ENCODE assay signal across 23 cellular contexts in the genomic region with DNA sequence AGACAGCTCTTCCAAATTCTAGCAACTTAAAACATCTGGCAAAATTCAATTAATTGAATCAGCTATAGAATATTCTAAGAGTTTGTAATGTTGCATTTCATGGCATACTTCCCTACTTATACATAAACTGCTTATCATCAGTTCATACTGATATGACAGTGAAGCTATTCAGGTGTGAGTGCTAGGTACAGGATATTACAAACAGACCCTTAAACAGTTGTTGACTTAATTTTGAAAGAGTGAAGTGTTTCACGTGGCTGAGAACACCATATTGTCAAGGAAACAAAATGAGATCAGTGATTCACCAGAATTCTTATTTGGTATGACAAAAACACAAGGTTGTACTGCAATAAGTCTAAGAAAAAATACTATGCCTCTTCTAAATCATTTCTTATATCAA. TPM values are rescaled to one million over a fixed set of nuclear protein-coding genes. Genes with fewer than 3 reads are reported as not detected.
A peak's percentile ranks its signal among the peaks of the same experiment; 100 is the strongest.
DNase-seq lines count a peak whose midpoint lies in the region; ATAC-seq and TF ChIP-seq lines count a peak whose summit lies in the region.
"Had no signal": no experiment of that assay in that cellular context is flagged by ENCODE, and none has a peak within 500 bp of the region (broad histone marks: within the 10 kb centered on the region; RNA-seq: fewer than 3 reads in every experiment).

No MANE protein-coding gene starts in this region.

- H3K4me3 Mint-ChIP-seq in activated CD4-positive, alpha-beta T cell treated with anti-CD3 and anti-CD28 coated beads for 36 hours, result no peak overlapping the region
- peak overlapping the region; percentile 47 for H3K4me3 Mint-ChIP-seq in natural killer cell treated with Interleukin-12 subunit alpha and Interleukin-12 subunit beta and Interleukin-15 and Interleukin-18, amount 100 ng/mL, for 72 hours
- no peak overlapping the region for H3K4me3 Mint-ChIP-seq in natural killer cell
- H3K4me3 Mint-ChIP-seq in activated T-helper 17 cell treated with anti-CD3 and anti-CD28 coated beads, Interleukin-2, amount 50 U/mL, for 72 hours, result peak overlapping the region; percentile 22
- no peak overlapping the region for H3K4me3 Mint-ChIP-seq in T-cell
- H3K4me3 Mint-ChIP-seq: H9, HFFc6 had no signal

- peaks cover 11% of the 10 kb centered on the region for H3K4me1 Mint-ChIP-seq in activated CD4-positive, alpha-beta T cell treated with anti-CD3 and anti-CD28 coated beads for 36 hours
- peaks cover 12 to 31% of the 10 kb centered on the region in 2 donors for H3K4me1 Mint-ChIP-seq in natural killer cell treated with Interleukin-12 subunit alpha and Interleukin-12 subunit beta and Interleukin-15 and Interleukin-18, amount 100 ng/mL, for 72 hours (ENCODE audit: low read depth in 2 of 2)
- H3K4me1 Mint-ChIP-seq in natural killer cell (peaks cover 0 to 6% of the 10 kb centered on the region in 2 donors), T-cell (peaks cover 0 to 9% (median 7%) of the 10 kb centered on the region in 3 donors)
- peaks cover 14% of the 10 kb centered on the region for H3K4me1 Mint-ChIP-seq in activated T-helper 17 cell treated with anti-CD3 and anti-CD28 coated beads, Interleukin-2, amount 50 U/mL, for 72 hours
- H3K4me1 Mint-ChIP-seq: H9 had no signal

- CTCF ChIA-PET in activated CD4-positive, alpha-beta T cell treated with anti-CD3 and anti-CD28 coated beads for 36 hours (lab: Charles Lee), result interaction anchor here (1.9 kb wide), 1 partner anchor 10 kb away, joined by 4 read pairs; no protein-coding TSS in a partner anchor
- CTCF ChIA-PET in T-cell (lab: Charles Lee), result no interaction called here

- no peak overlapping the region for H3K27ac Mint-ChIP-seq in activated CD4-positive, alpha-beta T cell treated with anti-CD3 and anti-CD28 coated beads for 36 hours
- H3K27ac Mint-ChIP-seq in natural killer cell treated with Interleukin-12 subunit alpha and Interleukin-12 subunit beta and Interleukin-15 and Interleukin-18, amount 100 ng/mL, for 72 hours, result peak overlapping the region; percentile 56 to 80
- no peak overlapping the region for H3K27ac Mint-ChIP-seq in natural killer cell
- H3K27ac Mint-ChIP-seq in activated T-helper 17 cell treated with anti-CD3 and anti-CD28 coated beads, Interleukin-2, amount 50 U/mL, for 72 hours, result peak overlapping the region; percentile 36
- H3K27ac Mint-ChIP-seq in T-cell, result no peak overlapping the region
- H3K27ac Mint-ChIP-seq: HFFc6 had no signal

- POLR2A ChIA-PET in activated CD4-positive, alpha-beta T cell treated with anti-CD3 and anti-CD28 coated beads for 36 hours (lab: Charles Lee), result no interaction called here
- POLR2A ChIA-PET in T-cell (lab: Charles Lee), result no interaction called here

- H3K9me3 Mint-ChIP-seq in activated CD4-positive, alpha-beta T cell treated with anti-CD3 and anti-CD28 coated beads for 36 hours (ENCODE audit: low read depth), result no peaks in the 10 kb centered on the region
- H3K9me3 Mint-ChIP-seq in natural killer cell treated with Interleukin-12 subunit alpha and Interleukin-12 subunit beta and Interleukin-15 and Interleukin-18, amount 100 ng/mL, for 72 hours, result no peaks in the 10 kb centered on the region
- H3K9me3 Mint-ChIP-seq in natural killer cell (no peaks in the 10 kb centered on the region), T-cell (no peaks in the 10 kb centered on the region)
- no peaks in the 10 kb centered on the region for H3K9me3 Mint-ChIP-seq in activated T-helper 17 cell treated with anti-CD3 and anti-CD28 coated beads, Interleukin-2, amount 50 U/mL, for 72 hours
- H3K9me3 Mint-ChIP-seq: CD4-positive, alpha-beta memory T cell; H9; HFFc6 had no signal

- peak; percentile 61 for ATAC-seq in activated CD4-positive, alpha-beta T cell treated with anti-CD3 and anti-CD28 coated beads for 36 hours
- ATAC-seq in natural killer cell treated with Interleukin-12 subunit alpha and Interleukin-12 subunit beta and Interleukin-15 and Interleukin-18, amount 100 ng/mL, for 72 hours, result no peak
- no peak for ATAC-seq in natural killer cell
- peak; percentile 60 for ATAC-seq in activated T-helper 17 cell treated with anti-CD3 and anti-CD28 coated beads, Interleukin-2, amount 50 U/mL, for 72 hours (replicated peaks)
- no peak for ATAC-seq in T-cell (replicated peaks in 1 of 4)
- ATAC-seq in GM18511 (IDR thresholded peaks at IDR 0.05; ENCODE audit: unreplicated experiment), result no peak

- no peak for DNase-seq in activated CD4-positive, alpha-beta T cell treated with anti-CD3 and anti-CD28 coated beads for 36 hours
- DNase-seq in activated CD4-positive, alpha-beta T cell treated with anti-CD3 and anti-CD28 coated beads, Interleukin-2, amount 50 U/mL, for 48 hours, result no peak
- no peak for DNase-seq in natural killer cell treated with Interleukin-12 subunit alpha and Interleukin-12 subunit beta and Interleukin-15 and Interleukin-18, amount 100 ng/mL, for 72 hours (ENCODE audit: low spot score)
- DNase-seq in natural killer cell (no peak), T-cell (no peak), occipital lobe (lab: John Stamatoyannopoulos, UW) (no peak)
- DNase-seq: ACHN; Caco-2; DMS 273 treated with DMSO at 0.1 percent for 48 hours; DMS79 treated with DMSO at 0.1 percent for 48 hours; H9; HFFc6; KG1; NCI-H1105; NCI-H2029 treated with DMSO at 0.1 percent for 48 hours; NCI-H226; NCI-H510A treated with DMSO at 0.1 percent for 48 hours; NCI-H748 treated with DMSO at 0.1 percent for 48 hours; NK-92 treated with Interleukin-12 subunit alpha and Interleukin-12 subunit beta, amount 100 ng/mL, for 24 hours; Peyer's patch had no signal

- peaks cover 68% of the 10 kb centered on the region for H3K36me3 Mint-ChIP-seq in activated CD4-positive, alpha-beta T cell treated with anti-CD3 and anti-CD28 coated beads for 36 hours (ENCODE audit: low read depth)
- peaks cover 21% of the 10 kb centered on the region for H3K36me3 Mint-ChIP-seq in natural killer cell treated with Interleukin-12 subunit alpha and Interleukin-12 subunit beta and Interleukin-15 and Interleukin-18, amount 100 ng/mL, for 72 hours
- H3K36me3 Mint-ChIP-seq in natural killer cell, result no peaks in the 10 kb centered on the region
- peaks cover 90% of the 10 kb centered on the region for H3K36me3 Mint-ChIP-seq in activated T-helper 17 cell treated with anti-CD3 and anti-CD28 coated beads, Interleukin-2, amount 50 U/mL, for 72 hours (ENCODE audit: low read depth)
- peaks cover 4% of the 10 kb centered on the region for H3K36me3 Mint-ChIP-seq in T-cell

- intact Hi-C loops in activated CD4-positive, alpha-beta T cell treated with anti-CD3 and anti-CD28 coated beads for 36 hours (cut with DNase I, micrococcal nuclease), result no loop called here
- intact Hi-C loops in natural killer cell (cut with micrococcal nuclease), result no loop called here

- no peaks in the 10 kb centered on the region for H3K27me3 Mint-ChIP-seq in activated CD4-positive, alpha-beta T cell treated with anti-CD3 and anti-CD28 coated beads for 36 hours
- H3K27me3 Mint-ChIP-seq in natural killer cell treated with Interleukin-12 subunit alpha and Interleukin-12 subunit beta and Interleukin-15 and Interleukin-18, amount 100 ng/mL, for 72 hours, result no peaks in the 10 kb centered on the region
- no peaks in the 10 kb centered on the region for H3K27me3 Mint-ChIP-seq in natural killer cell (ENCODE audit: low read depth in 2 of 2)
- H3K27me3 Mint-ChIP-seq in activated T-helper 17 cell treated with anti-CD3 and anti-CD28 coated beads, Interleukin-2, amount 50 U/mL, for 72 hours, result no peaks in the 10 kb centered on the region
- no peaks in the 10 kb centered on the region for H3K27me3 Mint-ChIP-seq in T-cell
- H3K27me3 Mint-ChIP-seq: CD4-positive, alpha-beta memory T cell had no signal

- TF ChIP-seq CTCF in natural killer cell (IDR thresholded peaks at IDR 0.05), result no peak

RNA-seq across cellular contexts. Expression of a gene that starts 27.4 kb away (rescaled TPM):
- total RNA-seq in activated CD4-positive, alpha-beta T cell treated with anti-CD3 and anti-CD28 coated beads for 36 hours, result 10 to 100 TPM; 87.7 to 88.4 TPM
- total RNA-seq in natural killer cell treated with Interleukin-12 subunit alpha and Interleukin-12 subunit beta and Interleukin-15 and Interleukin-18, amount 100 ng/mL, for 72 hours, result 10 to 100 TPM; 44.8 to 60.2 TPM
- total RNA-seq in natural killer cell (10 to 100 TPM in 2 of 3 donors, 1 to 10 TPM in 1; 6.5 to 12.1 (median 10.3) TPM), T-cell (1 to 10 TPM; 1.5 to 7.8 (median 3.0) TPM), occipital lobe (3.6 TPM)
- 10 to 100 TPM; 48.6 to 66.4 TPM for total RNA-seq in activated T-helper 17 cell treated with anti-CD3 and anti-CD28 coated beads, Interleukin-2, amount 50 U/mL, for 72 hours

RNA-seq across cellular contexts. Expression of a gene that starts 56.9 kb away (rescaled TPM):
- total RNA-seq in activated CD4-positive, alpha-beta T cell treated with anti-CD3 and anti-CD28 coated beads for 36 hours, result 10 to 100 TPM; 20.4 to 24.3 TPM
- total RNA-seq in natural killer cell treated with Interleukin-12 subunit alpha and Interleukin-12 subunit beta and Interleukin-15 and Interleukin-18, amount 100 ng/mL, for 72 hours, result 10 to 100 TPM; 19.1 to 19.3 TPM
- total RNA-seq in natural killer cell (10 to 100 TPM; 13.2 to 17.9 (median 16.9) TPM), T-cell (10 to 100 TPM; 11.6 to 14.8 (median 12.4) TPM), occipital lobe (43.8 TPM)
- 10 to 100 TPM; 17.0 to 23.6 TPM for total RNA-seq in activated T-helper 17 cell treated with anti-CD3 and anti-CD28 coated beads, Interleukin-2, amount 50 U/mL, for 72 hours

RNA-seq across cellular contexts. Expression of a gene that starts 57.2 kb away (rescaled TPM):
- total RNA-seq in activated CD4-positive, alpha-beta T cell treated with anti-CD3 and anti-CD28 coated beads for 36 hours, result 10 to 100 TPM; 44.3 to 65.7 TPM
- 10 to 100 TPM; 65.8 to 96.5 TPM for total RNA-seq in natural killer cell treated with Interleukin-12 subunit alpha and Interleukin-12 subunit beta and Interleukin-15 and Interleukin-18, amount 100 ng/mL, for 72 hours
- total RNA-seq in natural killer cell (10 to 100 TPM; 20.9 to 35.1 (median 30.2) TPM), T-cell (10 to 100 TPM; 10.7 to 23.5 (median 19.9) TPM), occipital lobe (60.5 TPM)
- 10 to 100 TPM; 65.2 to 84.9 TPM for total RNA-seq in activated T-helper 17 cell treated with anti-CD3 and anti-CD28 coated beads, Interleukin-2, amount 50 U/mL, for 72 hours

Comparison
In these comparisons a context has a peak if more than half of its experiments do, and no peak if none do; other contexts are left out.
1. H3K27ac Mint-ChIP-seq: peak in natural killer cell treated with Interleukin-12 subunit alpha and Interleukin-12 subunit beta and Interleukin-15 and Interleukin-18, amount 100 ng/mL, for 72 hours (2 of 2) and activated T-helper 17 cell treated with anti-CD3 and anti-CD28 coated beads, Interleukin-2, amount 50 U/mL, for 72 hours (single experiment); none in activated CD4-positive, alpha-beta T cell treated with anti-CD3 and anti-CD28 coated beads for 36 hours (single experiment), natural killer cell (0 of 2) and T-cell (0 of 2).
2. H3K4me3 Mint-ChIP-seq: peak in natural killer cell treated with Interleukin-12 subunit alpha and Interleukin-12 subunit beta and Interleukin-15 and Interleukin-18, amount 100 ng/mL, for 72 hours (single experiment) and activated T-helper 17 cell treated with anti-CD3 and anti-CD28 coated beads, Interleukin-2, amount 50 U/mL, for 72 hours (single experiment); none in activated CD4-positive, alpha-beta T cell treated with anti-CD3 and anti-CD28 coated beads for 36 hours (single experiment), natural killer cell (single experiment) and T-cell (0 of 3).
3. ATAC-seq: peak in activated CD4-positive, alpha-beta T cell treated with anti-CD3 and anti-CD28 coated beads for 36 hours (single experiment) and activated T-helper 17 cell treated with anti-CD3 and anti-CD28 coated beads, Interleukin-2, amount 50 U/mL, for 72 hours (single experiment); none in natural killer cell treated with Interleukin-12 subunit alpha and Interleukin-12 subunit beta and Interleukin-15 and Interleukin-18, amount 100 ng/mL, for 72 hours (0 of 2), natural killer cell (0 of 3), T-cell (0 of 4) and GM18511 (single experiment).